In genomic region chr10:1291178-1292090, GRCh38 we compare ENCODE assay signal across 16 cellular contexts.
"Had no signal": no experiment of that assay in that cellular context is flagged by ENCODE, and none has a peak within 500 bp of the region (broad histone marks: within the 10 kb centered on the region; RNA-seq: fewer than 3 reads in every experiment).

No MANE protein-coding gene starts in this region.

- H3K4me1 ChIP-seq: foreskin keratinocyte, left lung had no signal

- H3K36me3 Mint-ChIP-seq: immature natural killer cell; naive thymus-derived CD4-positive, alpha-beta T cell had no signal

- H3K27ac ChIP-seq: foreskin keratinocyte, left lung, neutrophil, spleen, tibial artery had no signal

- ATAC-seq: activated naive CD8-positive, alpha-beta T cell treated with anti-CD3 and anti-CD28 coated beads, Interleukin-2, amount 50 U/mL, for 24 hours; foreskin keratinocyte; left lung; naive thymus-derived CD4-positive, alpha-beta T cell; stimulated activated naive CD8-positive, alpha-beta T cell treated with anti-CD3 and anti-CD28 coated beads, Interleukin-15, Interleukin-2, amounts not matched to agents 100 U/mL and 50 U/mL, for 24 hours had no signal

- H3K9me3 Mint-ChIP-seq: activated naive CD8-positive, alpha-beta T cell treated with anti-CD3 and anti-CD28 coated beads, Interleukin-2, amount 50 U/mL, for 24 hours; immature natural killer cell; naive thymus-derived CD4-positive, alpha-beta T cell had no signal

- DNase-seq: activated CD4-positive, alpha-beta T cell treated with anti-CD3 and anti-CD28 coated beads for 4 hours; activated CD4-positive, alpha-beta T cell treated with anti-CD3 and anti-CD28 coated beads, Interleukin-2, amount 50 U/mL, for 48 hours; activated naive CD4-positive, alpha-beta T cell treated with anti-CD3 and anti-CD28 coated beads, Interleukin-2, amount 50 U/mL, for 16 hours; activated naive CD8-positive, alpha-beta T cell treated with anti-CD3 and anti-CD28 coated beads, Interleukin-2, amount 50 U/mL, for 24 hours; effector CD8-positive, alpha-beta T cell; foreskin keratinocyte; immature natural killer cell; left lung; naive thymus-derived CD4-positive, alpha-beta T cell; spleen; stimulated activated CD4-positive, alpha-beta T cell treated with anti-CD3 and anti-CD28 coated beads, Interleukin-4, amount 100 ng/mL, for 24 hours; stimulated activated naive CD8-positive, alpha-beta T cell treated with anti-CD3 and anti-CD28 coated beads, Interleukin-15, Interleukin-2, amounts not matched to agents 100 U/mL and 50 U/mL, for 24 hours; T-helper 1 cell; tibial artery had no signal

- H3K27me3 ChIP-seq: tibial artery had no signal

- H3K9me3 ChIP-seq: left lung, neutrophil, spleen, tibial artery had no signal

- H3K4me3 Mint-ChIP-seq: activated naive CD8-positive, alpha-beta T cell treated with anti-CD3 and anti-CD28 coated beads, Interleukin-2, amount 50 U/mL, for 24 hours; immature natural killer cell; naive thymus-derived CD4-positive, alpha-beta T cell had no signal

- H3K27ac Mint-ChIP-seq: activated naive CD8-positive, alpha-beta T cell treated with anti-CD3 and anti-CD28 coated beads, Interleukin-2, amount 50 U/mL, for 24 hours; immature natural killer cell; naive thymus-derived CD4-positive, alpha-beta T cell had no signal

- H3K4me3 ChIP-seq: left lung, lung, spleen, tibial artery had no signal

- H3K4me1 Mint-ChIP-seq: immature natural killer cell had no signal
